8 cellular contexts compared by ENCODE assay signal in genomic region chr16:83953796-83954576, GRCh38. TPM values are rescaled to one million over a fixed set of nuclear protein-coding genes. Genes with fewer than 3 reads are reported as not detected.
A peak's percentile ranks its signal among the peaks of the same experiment; 100 is the strongest.
DNase-seq lines count a peak whose midpoint lies in the region; ATAC-seq and TF ChIP-seq lines count a peak whose summit lies in the region.

No MANE protein-coding gene starts in this region.

- TF ChIP-seq CTCF in LNCaP clone FGC (IDR thresholded peaks at IDR 0.05; ENCODE audit: control insufficient read depth, extremely low read depth, insufficient read depth) (peak; percentile 63), smooth muscle cell (IDR thresholded peaks at IDR 0.05; ENCODE audit: borderline replicate concordance, insufficient read depth, poor library complexity, severe bottlenecking) (peak; percentile 39)

- peaks cover 28% of the 10 kb centered on the region for H3K27me3 Mint-ChIP-seq in activated naive CD4-positive, alpha-beta T cell treated with anti-CD3 and anti-CD28 coated beads for 36 hours (ENCODE audit: low read depth)
- peaks cover 12% of the 10 kb centered on the region for H3K27me3 Mint-ChIP-seq in activated T-cell treated with anti-CD3 and anti-CD28 coated beads, Interleukin-2, amount 50 U/mL, for 72 hours (ENCODE audit: low read depth)

- H3K36me3 ChIP-seq in iPS DF 6.9 (ENCODE audit: control insufficient read depth, insufficient read depth, low read length) (no peaks in the 10 kb centered on the region), smooth muscle cell (ENCODE audit: low read depth) (no peaks in the 10 kb centered on the region)

- no peaks in the 10 kb centered on the region for H3K36me3 Mint-ChIP-seq in activated naive CD4-positive, alpha-beta T cell treated with anti-CD3 and anti-CD28 coated beads for 36 hours (ENCODE audit: low read depth)
- H3K36me3 Mint-ChIP-seq in activated T-cell treated with anti-CD3 and anti-CD28 coated beads, Interleukin-2, amount 50 U/mL, for 72 hours (ENCODE audit: insufficient read depth in 2 of 2) = no peaks in the 10 kb centered on the region

- no peak overlapping the region for H2AFZ ChIP-seq in smooth muscle cell (ENCODE audit: low read depth)

- H3K4me1 Mint-ChIP-seq in activated naive CD4-positive, alpha-beta T cell treated with anti-CD3 and anti-CD28 coated beads for 36 hours (ENCODE audit: low read depth) = peaks cover 16% of the 10 kb centered on the region
- H3K4me1 Mint-ChIP-seq in activated T-cell treated with anti-CD3 and anti-CD28 coated beads, Interleukin-2, amount 50 U/mL, for 72 hours (ENCODE audit: low read depth) = peaks cover 16% of the 10 kb centered on the region

- peak; percentile 27 to 48 for ATAC-seq in activated T-cell treated with anti-CD3 and anti-CD28 coated beads, Interleukin-2, amount 50 U/mL, for 72 hours (replicated peaks in 1 of 2)
- ATAC-seq in HG03439 (IDR thresholded peaks at IDR 0.05; ENCODE audit: unreplicated experiment) = no peak

- H3K27ac Mint-ChIP-seq in activated naive CD4-positive, alpha-beta T cell treated with anti-CD3 and anti-CD28 coated beads for 36 hours = no peak overlapping the region
- H3K27ac Mint-ChIP-seq in activated T-cell treated with anti-CD3 and anti-CD28 coated beads, Interleukin-2, amount 50 U/mL, for 72 hours = no peak overlapping the region

- intact Hi-C loops in activated naive CD4-positive, alpha-beta T cell treated with anti-CD3 and anti-CD28 coated beads for 36 hours (cut with micrococcal nuclease) = loop anchor here (1.0 to 10.0 kb wide), 5 partner anchors 28 to 781 kb away; partner anchors contain the start of gene MLYCD

- no CpG with 5 or more reads among the region's 19 CpGs for WGBS in iPS DF 6.9 (ENCODE audit: insufficient coverage, insufficient read length)
- WGBS in smooth muscle cell (ENCODE audit: low lambda C conversion rate) = 59% methylated on average over 19 of the region's 19 CpGs

- H3K27ac ChIP-seq in iPS DF 6.9 (ENCODE audit: low read length) (no peak overlapping the region), smooth muscle cell (ENCODE audit: low read depth) (peak overlapping the region; percentile 76)

- no peaks in the 10 kb centered on the region for H3K9me3 Mint-ChIP-seq in activated naive CD4-positive, alpha-beta T cell treated with anti-CD3 and anti-CD28 coated beads for 36 hours
- no peaks in the 10 kb centered on the region for H3K9me3 Mint-ChIP-seq in activated T-cell treated with anti-CD3 and anti-CD28 coated beads, Interleukin-2, amount 50 U/mL, for 72 hours

- H3K9me3 ChIP-seq in iPS DF 6.9 (ENCODE audit: control insufficient read depth, insufficient read depth, low read length) (no peaks in the 10 kb centered on the region), smooth muscle cell (replicated peaks; ENCODE audit: low read depth) (no peaks in the 10 kb centered on the region)

- H3F3A ChIP-seq in smooth muscle cell (ENCODE audit: low read depth) = no peaks in the 10 kb centered on the region

- H3K27me3 ChIP-seq in iPS DF 6.9 (ENCODE audit: control insufficient read depth, insufficient read depth, low read length) (no peaks in the 10 kb centered on the region), smooth muscle cell (ENCODE audit: low read depth) (no peaks in the 10 kb centered on the region)

- no peaks in the 10 kb centered on the region for H3K79me2 ChIP-seq in smooth muscle cell (ENCODE audit: low read depth)

- H3K4me3 Mint-ChIP-seq in activated naive CD4-positive, alpha-beta T cell treated with anti-CD3 and anti-CD28 coated beads for 36 hours = peak overlapping the region; percentile 62
- peak overlapping the region; percentile 81 to 84 for H3K4me3 Mint-ChIP-seq in activated T-cell treated with anti-CD3 and anti-CD28 coated beads, Interleukin-2, amount 50 U/mL, for 72 hours

- no peaks in the 10 kb centered on the region for H3K4me1 ChIP-seq in iPS DF 6.9 (ENCODE audit: control insufficient read depth, insufficient read depth, low read length)
- H3K4me1 ChIP-seq in smooth muscle cell (ENCODE audit: low read depth) = peaks cover 8% of the 10 kb centered on the region

- peaks cover 6% of the 10 kb centered on the region for H4K20me1 ChIP-seq in smooth muscle cell (ENCODE audit: low read depth)

- H3K9ac ChIP-seq in smooth muscle cell (ENCODE audit: low read depth) = peak overlapping the region; percentile 78

- peak overlapping the region; percentile 87 for H3K4me2 ChIP-seq in smooth muscle cell

- DNase-seq in activated naive CD4-positive, alpha-beta T cell treated with anti-CD3 and anti-CD28 coated beads for 36 hours = peak; percentile 31
- DNase-seq in activated naive CD4-positive, alpha-beta T cell treated with Interleukin-2 at 50 U/mL for 16 hours = no peak
- DNase-seq in LNCaP clone FGC (ENCODE audit: low read depth) (peak; percentile 38), iPS DF 6.9 (ENCODE audit: low read depth, low spot score) (no peak), smooth muscle cell (lab: John Stamatoyannopoulos, UW; ENCODE audit: unreplicated experiment) (no peak)
- DNase-seq in activated T-cell treated with anti-CD3 and anti-CD28 coated beads, Interleukin-2, amount 50 U/mL, for 72 hours = peak; percentile 20 to 24
- DNase-seq in activated CD8-positive, alpha-beta memory T cell treated with anti-CD3 and anti-CD28 coated beads, Interleukin-2, amount 50 U/mL, for 4 hours = no peak

- peak overlapping the region; percentile 58 for H3K4me3 ChIP-seq in LNCaP clone FGC (ENCODE audit: low read depth, low read length)
- H3K4me3 ChIP-seq in iPS DF 6.9 (ENCODE audit: low read length) = peak overlapping the region; percentile 11; the same call in 1 of the 2 replicates
- H3K4me3 ChIP-seq in smooth muscle cell = peak overlapping the region; percentile 56

- CTCF ChIA-PET in activated naive CD4-positive, alpha-beta T cell treated with anti-CD3 and anti-CD28 coated beads for 36 hours (lab: Charles Lee) = interaction anchor here (0.8 to 7.6 kb wide), 8 partner anchors 11 to 222 kb away, joined by 3 to 90 read pairs (median 3); no protein-coding TSS in a partner anchor

RNA-seq across cellular contexts. Expression of gene OSGIN1, which starts 0.9 kb away (rescaled TPM):
- under 1 TPM; 0.47 to 0.86 TPM for total RNA-seq in activated naive CD4-positive, alpha-beta T cell treated with anti-CD3 and anti-CD28 coated beads for 36 hours
- total RNA-seq in activated T-cell treated with anti-CD3 and anti-CD28 coated beads, Interleukin-2, amount 50 U/mL, for 72 hours = 1 to 10 TPM in 1 of 2 donors, under 1 TPM in 1; 0.67 to 2.4 TPM
- 5.1 and 8.9 TPM in 2 replicates for total RNA-seq in smooth muscle cell
- 12.4 and 13.8 TPM in 2 replicates for polyA plus RNA-seq in smooth muscle cell

RNA-seq across cellular contexts. Expression of gene NECAB2, which starts 14.1 kb away (rescaled TPM):
- total RNA-seq in activated naive CD4-positive, alpha-beta T cell treated with anti-CD3 and anti-CD28 coated beads for 36 hours = not detected
- total RNA-seq in activated T-cell treated with anti-CD3 and anti-CD28 coated beads, Interleukin-2, amount 50 U/mL, for 72 hours = under 1 TPM in 1 of 2 donors, not detected in 1; 0.58 TPM
- 0.13 and 0.22 TPM in 2 replicates for total RNA-seq in smooth muscle cell
- polyA plus RNA-seq in smooth muscle cell = 0.83 and 1.7 TPM in 2 replicates

RNA-seq across cellular contexts. Expression of gene MLYCD, which starts 55.1 kb away (rescaled TPM):
- 1 to 10 TPM; 2.0 to 2.3 TPM for total RNA-seq in activated naive CD4-positive, alpha-beta T cell treated with anti-CD3 and anti-CD28 coated beads for 36 hours
- total RNA-seq in activated T-cell treated with anti-CD3 and anti-CD28 coated beads, Interleukin-2, amount 50 U/mL, for 72 hours = 1 to 10 TPM; 4.6 to 5.2 TPM
- 1.2 and 1.8 TPM in 2 replicates for total RNA-seq in smooth muscle cell
- 1.6 and 4.0 TPM in 2 replicates for polyA plus RNA-seq in smooth muscle cell

Comparison
In these comparisons a context has a peak if more than half of its experiments do, and no peak if none do; other contexts are left out.
1. DNase-seq: peak in activated naive CD4-positive, alpha-beta T cell treated with anti-CD3 and anti-CD28 coated beads for 36 hours (single experiment), LNCaP clone FGC (single experiment) and activated T-cell treated with anti-CD3 and anti-CD28 coated beads, Interleukin-2, amount 50 U/mL, for 72 hours (2 of 2); none in activated naive CD4-positive, alpha-beta T cell treated with Interleukin-2 at 50 U/mL for 16 hours (single experiment), iPS DF 6.9 (single experiment), smooth muscle cell (single experiment) and activated CD8-positive, alpha-beta memory T cell treated with anti-CD3 and anti-CD28 coated beads, Interleukin-2, amount 50 U/mL, for 4 hours (single experiment).
2. Peak in every context shown above with its lines, with median percentiles within 50 percentile points of each other: H3K4me3 ChIP-seq.